Comparison of ENCODE assay signal across 23 cellular contexts in the genomic region with DNA sequence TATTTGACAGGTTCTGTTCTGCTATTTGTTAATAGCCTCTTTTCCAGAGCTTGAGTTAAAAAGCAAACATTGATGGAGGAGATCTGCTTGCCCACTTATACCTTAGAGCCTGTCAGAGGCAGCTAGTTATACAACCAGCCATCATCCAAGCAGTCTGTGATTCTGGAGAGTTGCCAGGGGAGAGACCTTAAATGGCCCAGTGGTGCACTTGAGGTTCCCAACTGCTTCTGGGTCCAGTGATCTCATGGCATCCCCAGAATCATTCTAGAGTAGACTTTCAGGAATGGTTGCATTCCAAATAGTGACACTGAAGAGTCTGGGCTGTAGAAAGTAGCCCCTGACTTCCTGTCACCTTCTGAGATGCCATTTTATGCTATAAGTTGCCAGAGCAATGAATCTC.
DNase-seq lines count a peak whose midpoint lies in the region; ATAC-seq and TF ChIP-seq lines count a peak whose summit lies in the region.
"Had no signal": no experiment of that assay in that cellular context is flagged by ENCODE, and none has a peak within 500 bp of the region (broad histone marks: within the 10 kb centered on the region; RNA-seq: fewer than 3 reads in every experiment).

No MANE protein-coding gene starts in this region.

- H3K36me3 ChIP-seq in right atrium auricular region, result no peaks in the 10 kb centered on the region
- H3K36me3 ChIP-seq in heart right ventricle, result no peaks in the 10 kb centered on the region
- H3K36me3 ChIP-seq in esophagus muscularis mucosa, result no peaks in the 10 kb centered on the region
- H3K36me3 ChIP-seq: SJSA1, transverse colon had no signal

- TF ChIP-seq EP300 in esophagus muscularis mucosa (IDR thresholded peaks at IDR 0.05), result no peak

- no peak overlapping the region for H3K4me3 ChIP-seq in right atrium auricular region
- H3K4me3 ChIP-seq in heart right ventricle, result no peak overlapping the region
- H3K4me3 ChIP-seq in esophagus muscularis mucosa, result no peak overlapping the region
- H3K4me3 ChIP-seq: coronary artery, SJSA1, transverse colon had no signal

- H3K4me1 ChIP-seq in right atrium auricular region (no peaks in the 10 kb centered on the region), heart right ventricle (peaks cover 0 to 9% (median 0%) of the 10 kb centered on the region in 9 donors), esophagus muscularis mucosa (peaks cover 0 to 6% (median 0%) of the 10 kb centered on the region in 4 donors)
- H3K4me1 ChIP-seq: SJSA1 had no signal

- intact Hi-C loops in Right ventricle myocardium superior (cut with DNase I) (no loop called here), heart right ventricle (cut with DNase I) (loop anchor here in 1 of 10 donors (10.0 kb wide), 1 partner anchor 175 kb away; no protein-coding TSS in a partner anchor), esophagus muscularis mucosa (cut with DNase I) (no loop called here)

- no peak for DNase-seq in Right ventricle myocardium superior
- DNase-seq in right atrium auricular region (ENCODE audit: low spot score), result no peak
- DNase-seq in NCI-H510A treated with DMSO at 0.1 percent for 48 hours (lab: John Stamatoyannopoulos, UW), result peak; percentile 75
- DNase-seq in heart right ventricle, result peak in 1 of 2 donors; percentile 31
- no peak for DNase-seq in NOMO-1 (lab: John Stamatoyannopoulos, UW; ENCODE audit: unreplicated experiment in 2 of 2)
- DNase-seq in esophagus muscularis mucosa (ENCODE audit: extremely low spot score), result no peak
- DNase-seq: activated CD4-positive, CD25-positive, alpha-beta regulatory T cell; activated naive CD8-positive, alpha-beta T cell treated with anti-CD3 and anti-CD28 coated beads for 36 hours; CD4-positive, CD25-positive, alpha-beta regulatory T cell; EL; foreskin keratinocyte; left cardiac atrium; nucleus accumbens; right cardiac atrium; stimulated activated CD4-positive, alpha-beta T cell treated with anti-CD3 and anti-CD28 coated beads, Interleukin-15, amount 100 ng/mL, for 24 hours; stimulated activated naive CD4-positive, alpha-beta T cell treated with Interleukin-2 at 50 U/mL for 16 hours; transverse colon had no signal

- TF ChIP-seq CTCF in right atrium auricular region (IDR thresholded peaks at IDR 0.05) (no peak), heart right ventricle (IDR thresholded peaks at IDR 0.05) (no peak), esophagus muscularis mucosa (IDR thresholded peaks at IDR 0.05) (no peak)

- H3K27ac Mint-ChIP-seq in stimulated activated memory B cell treated with anti-CD40 and anti-IgM and Interleukin-4, amounts not matched to agents 10 μg/mL and 1 μg/mL and 100 μg/mL, for 72 hours, result no peak overlapping the region
- H3K27ac Mint-ChIP-seq: activated naive CD8-positive, alpha-beta T cell treated with anti-CD3 and anti-CD28 coated beads for 36 hours; activated T-helper 1 cell treated with anti-CD3 and anti-CD28 coated beads, Interleukin-12 subunit alpha, Interleukin-12 subunit beta, Interleukin-2, Interleukin-4 antibody, amounts not matched to agents 30 ng/mL and 10 ng/mL and 1 ng/mL, durations not matched to agents 14 hours and 24 hours and 36 hours; CD4-positive, CD25-positive, alpha-beta regulatory T cell; T-helper 2 cell treated with Interferon-gamma antibody and Interleukin-4, amounts not matched to agents 5 μg/mL and 100 μg/mL, for 36 hours had no signal

- H3K27ac ChIP-seq in right atrium auricular region (no peak overlapping the region), heart right ventricle (no peak overlapping the region), esophagus muscularis mucosa (replicated peaks in 1 of 4) (no peak overlapping the region)
- H3K27ac ChIP-seq: coronary artery, foreskin keratinocyte, SJSA1, transverse colon had no signal

- H3K27me3 ChIP-seq in right atrium auricular region, result no peaks in the 10 kb centered on the region
- H3K27me3 ChIP-seq in heart right ventricle, result no peaks in the 10 kb centered on the region
- H3K27me3 ChIP-seq in esophagus muscularis mucosa, result no peaks in the 10 kb centered on the region
- H3K27me3 ChIP-seq: foreskin keratinocyte, SJSA1, transverse colon had no signal

- peaks cover 8% of the 10 kb centered on the region for H3K4me1 Mint-ChIP-seq in stimulated activated memory B cell treated with anti-CD40 and anti-IgM and Interleukin-4, amounts not matched to agents 10 μg/mL and 1 μg/mL and 100 μg/mL, for 72 hours
- H3K4me1 Mint-ChIP-seq: activated naive CD8-positive, alpha-beta T cell treated with anti-CD3 and anti-CD28 coated beads for 36 hours; CD4-positive, CD25-positive, alpha-beta regulatory T cell had no signal

- ATAC-seq in Right ventricle myocardium superior (ENCODE audit: poor library complexity) (peak; percentile 87), heart right ventricle (peak in 7 of 8 donors; percentile 58 to 84 (median 77)), HG02763 (IDR thresholded peaks at IDR 0.05; ENCODE audit: unreplicated experiment) (no peak)
- no peak for ATAC-seq in stimulated activated memory B cell treated with anti-CD40 and anti-IgM and Interleukin-4, amounts not matched to agents 10 μg/mL and 1 μg/mL and 100 μg/mL, for 72 hours
- ATAC-seq: foreskin keratinocyte had no signal

- peaks cover 21% of the 10 kb centered on the region for H3K27me3 Mint-ChIP-seq in stimulated activated memory B cell treated with anti-CD40 and anti-IgM and Interleukin-4, amounts not matched to agents 10 μg/mL and 1 μg/mL and 100 μg/mL, for 72 hours

- no peak overlapping the region for H3K4me3 Mint-ChIP-seq in stimulated activated memory B cell treated with anti-CD40 and anti-IgM and Interleukin-4, amounts not matched to agents 10 μg/mL and 1 μg/mL and 100 μg/mL, for 72 hours
- H3K4me3 Mint-ChIP-seq: activated naive CD8-positive, alpha-beta T cell treated with anti-CD3 and anti-CD28 coated beads for 36 hours; activated T-helper 1 cell treated with anti-CD3 and anti-CD28 coated beads, Interleukin-12 subunit alpha, Interleukin-12 subunit beta, Interleukin-2, Interleukin-4 antibody, amounts not matched to agents 30 ng/mL and 10 ng/mL and 1 ng/mL, durations not matched to agents 14 hours and 24 hours and 36 hours; CD4-positive, CD25-positive, alpha-beta regulatory T cell; T-helper 2 cell treated with Interferon-gamma antibody and Interleukin-4, amounts not matched to agents 5 μg/mL and 100 μg/mL, for 36 hours had no signal

- no peaks in the 10 kb centered on the region for H3K36me3 Mint-ChIP-seq in stimulated activated memory B cell treated with anti-CD40 and anti-IgM and Interleukin-4, amounts not matched to agents 10 μg/mL and 1 μg/mL and 100 μg/mL, for 72 hours
- H3K36me3 Mint-ChIP-seq: activated naive CD8-positive, alpha-beta T cell treated with anti-CD3 and anti-CD28 coated beads for 36 hours; CD4-positive, CD25-positive, alpha-beta regulatory T cell had no signal

- TF ChIP-seq POLR2A in esophagus muscularis mucosa (IDR thresholded peaks at IDR 0.05; ENCODE audit: low read depth), result no peak

- H3K9me3 ChIP-seq in right atrium auricular region (no peaks in the 10 kb centered on the region), heart right ventricle (no peaks in the 10 kb centered on the region), esophagus muscularis mucosa (no peaks in the 10 kb centered on the region)
- H3K9me3 ChIP-seq: SJSA1, transverse colon had no signal

- H3K9me3 Mint-ChIP-seq in stimulated activated memory B cell treated with anti-CD40 and anti-IgM and Interleukin-4, amounts not matched to agents 10 μg/mL and 1 μg/mL and 100 μg/mL, for 72 hours, result no peaks in the 10 kb centered on the region
- H3K9me3 Mint-ChIP-seq: activated naive CD8-positive, alpha-beta T cell treated with anti-CD3 and anti-CD28 coated beads for 36 hours; activated T-helper 1 cell treated with anti-CD3 and anti-CD28 coated beads, Interleukin-12 subunit alpha, Interleukin-12 subunit beta, Interleukin-2, Interleukin-4 antibody, amounts not matched to agents 30 ng/mL and 10 ng/mL and 1 ng/mL, durations not matched to agents 14 hours and 24 hours and 36 hours; T-helper 2 cell treated with Interferon-gamma antibody and Interleukin-4, amounts not matched to agents 5 μg/mL and 100 μg/mL, for 36 hours had no signal

Comparison
In these comparisons a context has a peak if more than half of its experiments do, and no peak if none do; other contexts are left out.
1. ATAC-seq: peak in Right ventricle myocardium superior (single experiment) and heart right ventricle (7 of 8); none in HG02763 (single experiment) and stimulated activated memory B cell treated with anti-CD40 and anti-IgM and Interleukin-4, amounts not matched to agents 10 μg/mL and 1 μg/mL and 100 μg/mL, for 72 hours (single experiment).